2 cellular contexts compared by ENCODE assay signal in the genomic region with DNA sequence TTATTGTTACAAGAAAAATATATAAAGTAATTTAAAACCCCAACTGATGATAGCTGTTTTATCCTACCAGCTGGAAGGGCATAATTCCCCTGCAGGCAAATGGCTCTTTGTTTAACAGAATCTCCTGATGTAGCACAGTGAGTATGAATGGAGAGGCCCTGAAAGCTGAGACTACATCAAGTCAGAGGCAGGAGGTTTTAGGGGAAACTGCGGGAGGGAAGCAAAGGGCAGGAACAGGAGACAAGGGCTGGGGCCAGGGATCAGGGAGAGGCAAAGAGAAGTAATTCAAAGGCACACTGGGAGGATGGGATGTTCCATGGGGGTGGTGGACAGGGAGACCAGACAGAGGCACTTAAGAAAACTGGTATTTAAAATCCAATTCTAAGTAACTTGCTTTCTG.
TF ChIP-seq lines count a peak whose summit lies in the region.

No MANE protein-coding gene starts in this region.

TF ChIP-seq in GM23338, 12 proteins besides CTCF, POLR2A, EP300 and RAD21 (continues in another document):
- TF ChIP-seq POLR2AphosphoS5 (IDR thresholded peaks at IDR 0.05; ENCODE audit: low read depth) (no peak), ZNF331 (CRISPR knock-in tag; IDR thresholded peaks at IDR 0.05; ENCODE audit: low read depth) (no peak), EZH2phosphoT487 (IDR thresholded peaks at IDR 0.05; ENCODE audit: unreplicated experiment) (no peak), JUNB (IDR thresholded peaks at IDR 0.05; ENCODE audit: unreplicated experiment) (no peak), STAT1 (IDR thresholded peaks at IDR 0.05; ENCODE audit: unreplicated experiment) (no peak), ZNF114 (CRISPR knock-in tag; IDR thresholded peaks at IDR 0.05) (no peak), EZH2 (IDR thresholded peaks at IDR 0.05; ENCODE audit: low read depth, unreplicated experiment) (no peak), NANOG (IDR thresholded peaks at IDR 0.05; ENCODE audit: borderline replicate concordance) (no peak), CREB1 (CRISPR knock-in tag; IDR thresholded peaks at IDR 0.05; ENCODE audit: low read depth) (no peak)
- TF ChIP-seq, protein P1, sequence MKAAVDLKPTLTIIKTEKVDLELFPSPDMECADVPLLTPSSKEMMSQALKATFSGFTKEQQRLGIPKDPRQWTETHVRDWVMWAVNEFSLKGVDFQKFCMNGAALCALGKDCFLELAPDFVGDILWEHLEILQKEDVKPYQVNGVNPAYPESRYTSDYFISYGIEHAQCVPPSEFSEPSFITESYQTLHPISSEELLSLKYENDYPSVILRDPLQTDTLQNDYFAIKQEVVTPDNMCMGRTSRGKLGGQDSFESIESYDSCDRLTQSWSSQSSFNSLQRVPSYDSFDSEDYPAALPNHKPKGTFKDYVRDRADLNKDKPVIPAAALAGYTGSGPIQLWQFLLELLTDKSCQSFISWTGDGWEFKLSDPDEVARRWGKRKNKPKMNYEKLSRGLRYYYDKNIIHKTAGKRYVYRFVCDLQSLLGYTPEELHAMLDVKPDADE (IDR thresholded peaks at IDR 0.05), result no peak
- TF ChIP-seq, protein P2, sequence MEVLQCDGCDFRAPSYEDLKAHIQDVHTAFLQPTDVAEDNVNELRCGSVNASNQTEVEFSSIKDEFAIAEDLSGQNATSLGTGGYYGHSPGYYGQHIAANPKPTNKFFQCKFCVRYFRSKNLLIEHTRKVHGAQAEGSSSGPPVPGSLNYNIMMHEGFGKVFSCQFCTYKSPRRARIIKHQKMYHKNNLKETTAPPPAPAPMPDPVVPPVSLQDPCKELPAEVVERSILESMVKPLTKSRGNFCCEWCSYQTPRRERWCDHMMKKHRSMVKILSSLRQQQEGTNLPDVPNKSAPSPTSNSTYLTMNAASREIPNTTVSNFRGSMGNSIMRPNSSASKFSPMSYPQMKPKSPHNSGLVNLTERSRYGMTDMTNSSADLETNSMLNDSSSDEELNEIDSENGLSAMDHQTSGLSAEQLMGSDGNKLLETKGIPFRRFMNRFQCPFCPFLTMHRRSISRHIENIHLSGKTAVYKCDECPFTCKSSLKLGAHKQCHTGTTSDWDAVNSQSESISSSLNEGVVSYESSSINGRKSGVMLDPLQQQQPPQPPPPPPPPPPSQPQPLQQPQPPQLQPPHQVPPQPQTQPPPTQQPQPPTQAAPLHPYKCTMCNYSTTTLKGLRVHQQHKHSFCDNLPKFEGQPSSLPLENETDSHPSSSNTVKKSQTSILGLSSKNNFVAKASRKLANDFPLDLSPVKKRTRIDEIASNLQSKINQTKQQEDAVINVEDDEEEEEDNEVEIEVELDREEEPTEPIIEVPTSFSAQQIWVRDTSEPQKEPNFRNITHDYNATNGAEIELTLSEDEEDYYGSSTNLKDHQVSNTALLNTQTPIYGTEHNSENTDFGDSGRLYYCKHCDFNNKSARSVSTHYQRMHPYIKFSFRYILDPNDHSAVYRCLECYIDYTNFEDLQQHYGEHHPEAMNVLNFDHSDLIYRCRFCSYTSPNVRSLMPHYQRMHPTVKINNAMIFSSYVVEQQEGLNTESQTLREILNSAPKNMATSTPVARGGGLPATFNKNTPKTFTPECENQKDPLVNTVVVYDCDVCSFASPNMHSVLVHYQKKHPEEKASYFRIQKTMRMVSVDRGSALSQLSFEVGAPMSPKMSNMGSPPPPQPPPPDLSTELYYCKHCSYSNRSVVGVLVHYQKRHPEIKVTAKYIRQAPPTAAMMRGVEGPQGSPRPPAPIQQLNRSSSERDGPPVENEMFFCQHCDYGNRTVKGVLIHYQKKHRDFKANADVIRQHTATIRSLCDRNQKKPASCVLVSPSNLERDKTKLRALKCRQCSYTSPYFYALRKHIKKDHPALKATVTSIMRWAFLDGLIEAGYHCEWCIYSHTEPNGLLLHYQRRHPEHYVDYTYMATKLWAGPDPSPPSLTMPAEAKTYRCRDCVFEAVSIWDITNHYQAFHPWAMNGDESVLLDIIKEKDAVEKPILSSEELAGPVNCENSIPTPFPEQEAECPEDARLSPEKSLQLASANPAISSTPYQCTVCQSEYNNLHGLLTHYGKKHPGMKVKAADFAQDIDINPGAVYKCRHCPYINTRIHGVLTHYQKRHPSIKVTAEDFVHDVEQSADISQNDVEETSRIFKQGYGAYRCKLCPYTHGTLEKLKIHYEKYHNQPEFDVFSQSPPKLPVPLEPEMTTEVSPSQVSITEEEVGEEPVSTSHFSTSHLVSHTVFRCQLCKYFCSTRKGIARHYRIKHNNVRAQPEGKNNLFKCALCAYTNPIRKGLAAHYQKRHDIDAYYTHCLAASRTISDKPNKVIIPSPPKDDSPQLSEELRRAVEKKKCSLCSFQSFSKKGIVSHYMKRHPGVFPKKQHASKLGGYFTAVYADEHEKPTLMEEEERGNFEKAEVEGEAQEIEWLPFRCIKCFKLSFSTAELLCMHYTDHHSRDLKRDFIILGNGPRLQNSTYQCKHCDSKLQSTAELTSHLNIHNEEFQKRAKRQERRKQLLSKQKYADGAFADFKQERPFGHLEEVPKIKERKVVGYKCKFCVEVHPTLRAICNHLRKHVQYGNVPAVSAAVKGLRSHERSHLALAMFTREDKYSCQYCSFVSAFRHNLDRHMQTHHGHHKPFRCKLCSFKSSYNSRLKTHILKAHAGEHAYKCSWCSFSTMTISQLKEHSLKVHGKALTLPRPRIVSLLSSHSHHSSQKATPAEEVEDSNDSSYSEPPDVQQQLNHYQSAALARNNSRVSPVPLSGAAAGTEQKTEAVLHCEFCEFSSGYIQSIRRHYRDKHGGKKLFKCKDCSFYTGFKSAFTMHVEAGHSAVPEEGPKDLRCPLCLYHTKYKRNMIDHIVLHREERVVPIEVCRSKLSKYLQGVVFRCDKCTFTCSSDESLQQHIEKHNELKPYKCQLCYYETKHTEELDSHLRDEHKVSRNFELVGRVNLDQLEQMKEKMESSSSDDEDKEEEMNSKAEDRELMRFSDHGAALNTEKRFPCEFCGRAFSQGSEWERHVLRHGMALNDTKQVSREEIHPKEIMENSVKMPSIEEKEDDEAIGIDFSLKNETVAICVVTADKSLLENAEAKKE (CRISPR knock-in tag; IDR thresholded peaks at IDR 0.05), result no peak

TF ChIP-seq in H1, 55 proteins besides CTCF, POLR2A, EP300 and RAD21:
- TF ChIP-seq MAFK (IDR thresholded peaks at IDR 0.05; ENCODE audit: low read depth, low read length) (no peak), PHF8 (conservative IDR thresholded peaks at IDR 0.05; ENCODE audit: low read depth, low read length) (no peak), JUND (IDR thresholded peaks at IDR 0.05; ENCODE audit: low read length) (no peak), JUN (IDR thresholded peaks at IDR 0.05; ENCODE audit: low read depth, low read length) (no peak), SIN3A (conservative IDR thresholded peaks at IDR 0.05 in 1 of 2, IDR thresholded peaks at IDR 0.05 in 1 of 2; ENCODE audit: low read depth in 1 of 2, low read length in 2 of 2) (no peak), SP2 (IDR thresholded peaks at IDR 0.05; ENCODE audit: low read length) (no peak), CTBP2 (IDR thresholded peaks at IDR 0.05; ENCODE audit: borderline replicate concordance, insufficient read depth, insufficient read length, low read length) (no peak), SIX5 (IDR thresholded peaks at IDR 0.05; ENCODE audit: low read depth, low read length) (no peak), TAF1 (IDR thresholded peaks at IDR 0.05; ENCODE audit: low read depth, low read length) (no peak), HDAC6 (IDR thresholded peaks at IDR 0.05; ENCODE audit: low read depth, low read length) (no peak), POLR2AphosphoS5 (IDR thresholded peaks at IDR 0.05; ENCODE audit: low read depth, low read length) (no peak), SAP30 (IDR thresholded peaks at IDR 0.05; ENCODE audit: insufficient read depth, insufficient replicate concordance, low read length) (no peak), GABPA (IDR thresholded peaks at IDR 0.05; ENCODE audit: borderline replicate concordance, insufficient read depth, low read length) (no peak), MAX (IDR thresholded peaks at IDR 0.05) (no peak), RXRA (IDR thresholded peaks at IDR 0.05; ENCODE audit: insufficient read depth, low read depth, low read length) (no peak)
- TF ChIP-seq, protein P3, sequence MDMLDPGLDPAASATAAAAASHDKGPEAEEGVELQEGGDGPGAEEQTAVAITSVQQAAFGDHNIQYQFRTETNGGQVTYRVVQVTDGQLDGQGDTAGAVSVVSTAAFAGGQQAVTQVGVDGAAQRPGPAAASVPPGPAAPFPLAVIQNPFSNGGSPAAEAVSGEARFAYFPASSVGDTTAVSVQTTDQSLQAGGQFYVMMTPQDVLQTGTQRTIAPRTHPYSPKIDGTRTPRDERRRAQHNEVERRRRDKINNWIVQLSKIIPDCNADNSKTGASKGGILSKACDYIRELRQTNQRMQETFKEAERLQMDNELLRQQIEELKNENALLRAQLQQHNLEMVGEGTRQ (IDR thresholded peaks at IDR 0.05; ENCODE audit: low read length), result no peak
TF ChIP-seq in H1: peak in this region for 0.
